Comparison of ENCODE assay signal across 8 cellular contexts in the genomic region with DNA sequence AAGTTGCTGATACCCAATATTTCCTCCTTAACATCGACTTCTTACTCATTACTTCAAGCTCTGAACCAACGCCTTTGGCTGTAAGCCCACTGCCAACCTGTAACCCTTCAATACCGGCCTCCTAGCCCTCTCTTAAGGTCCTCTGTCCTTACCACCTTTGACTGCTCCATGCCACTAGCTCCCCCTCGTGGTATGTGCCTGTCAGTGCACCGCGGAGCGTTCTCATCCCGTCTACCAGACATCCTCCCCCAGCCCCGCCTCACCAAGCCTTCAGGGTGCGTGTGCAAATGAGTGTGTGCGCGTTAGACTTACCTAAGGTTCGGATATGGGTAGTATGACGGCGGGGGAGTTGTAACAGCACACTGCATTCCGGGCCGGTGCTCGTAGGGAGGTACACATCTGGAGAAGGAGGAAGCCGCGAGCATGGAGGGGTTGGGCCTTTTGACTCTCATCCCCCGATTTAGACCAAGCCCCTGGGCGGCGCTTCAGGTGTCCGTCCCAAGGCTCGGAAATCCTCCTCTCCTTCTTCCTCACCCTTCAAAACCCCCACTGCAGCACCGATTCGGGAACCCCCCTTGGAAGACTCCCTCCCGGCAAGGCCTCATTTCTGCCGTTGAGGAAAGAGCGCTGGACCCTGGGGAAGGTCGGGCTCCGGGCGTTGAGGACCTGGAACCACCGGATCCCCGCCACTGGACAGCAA. TPM values are rescaled to one million over a fixed set of nuclear protein-coding genes. Genes with fewer than 3 reads are reported as not detected.
A peak's percentile ranks its signal among the peaks of the same experiment; 100 is the strongest.
DNase-seq lines count a peak whose midpoint lies in the region; ATAC-seq and TF ChIP-seq lines count a peak whose summit lies in the region.

No MANE protein-coding gene starts in this region.

- ATAC-seq in mucosa of descending colon, result peak; percentile 59
- no peak for ATAC-seq in GM18519 (IDR thresholded peaks at IDR 0.05; ENCODE audit: low FRiP score, unreplicated experiment)

- DNase-seq in GM06990 (ENCODE audit: extremely low read depth, insufficient read length) (peak; percentile 76), HT1080 (ENCODE audit: low read depth) (peak; percentile 82), NT2/D1 (ENCODE audit: low read depth, low spot score) (peak; percentile 81), epithelial cell of proximal tubule (ENCODE audit: low read depth) (peak; percentile 33), mucosa of descending colon (peak; percentile 93 to 96 (median 94))
- peak; percentile 94 for DNase-seq in activated CD8-positive, alpha-beta memory T cell treated with anti-CD3 and anti-CD28 coated beads, Interleukin-2, amount 50 U/mL, for 48 hours
- DNase-seq in stimulated activated CD8-positive, alpha-beta memory T cell treated with anti-CD3 and anti-CD28 coated beads, Interleukin-2, amount 100 ng/mL, for 1 hour (ENCODE audit: low read depth in 2 of 2), result peak; percentile 67 to 74

- H3K4me1 ChIP-seq in NT2/D1 (ENCODE audit: insufficient read depth, insufficient read length) (peaks cover 6% of the 10 kb centered on the region), mucosa of descending colon (ENCODE audit: low read depth) (peaks cover 27% of the 10 kb centered on the region)

- H3K9ac ChIP-seq in NT2/D1 (ENCODE audit: insufficient read length, low read depth), result peak overlapping the region; percentile 69

- H3K27me3 ChIP-seq in GM06990 (replicated peaks; ENCODE audit: control insufficient read depth, insufficient read depth, low read length) (no peaks in the 10 kb centered on the region; the same call in 1 of the 2 replicates), NT2/D1 (ENCODE audit: insufficient read depth, insufficient read length) (peaks cover 60% of the 10 kb centered on the region)

- intact Hi-C loops in mucosa of descending colon (cut with DNase I, micrococcal nuclease), result loop anchor here (2.0 kb wide), 1 partner anchor 47 kb away; no protein-coding TSS in a partner anchor

- no peaks in the 10 kb centered on the region for H3K36me3 ChIP-seq in GM06990 (ENCODE audit: control insufficient read depth, insufficient read depth, low read length)
- no peaks in the 10 kb centered on the region for H3K36me3 ChIP-seq in NT2/D1 (ENCODE audit: insufficient read depth, insufficient read length, low read length)
- no peaks in the 10 kb centered on the region for H3K36me3 ChIP-seq in mucosa of descending colon (ENCODE audit: low read depth)

- TF ChIP-seq CTCF in GM06990 (IDR thresholded peaks at IDR 0.05; ENCODE audit: insufficient read depth, low read length, poor library complexity, severe bottlenecking) (peak; percentile 97), epithelial cell of proximal tubule (conservative IDR thresholded peaks at IDR 0.05; ENCODE audit: low read depth, low read length) (peak; percentile 98), mucosa of descending colon (IDR thresholded peaks at IDR 0.05) (peak; percentile 99)

- H3K9me3 ChIP-seq in NT2/D1 (ENCODE audit: insufficient read depth, low read length) (no peaks in the 10 kb centered on the region), mucosa of descending colon (no peaks in the 10 kb centered on the region)

- peak overlapping the region; percentile 51 for H3K4me3 ChIP-seq in GM06990 (replicated peaks; ENCODE audit: low read depth, low read length)
- peak overlapping the region; percentile 56 for H3K4me3 ChIP-seq in NT2/D1 (ENCODE audit: insufficient read length, low read depth)
- H3K4me3 ChIP-seq in epithelial cell of proximal tubule (ENCODE audit: low read depth, low read length), result peak overlapping the region; percentile 59
- H3K4me3 ChIP-seq in mucosa of descending colon, result no peak overlapping the region

RNA-seq across cellular contexts. Expression of a gene that starts 2.8 kb away (rescaled TPM):
- total RNA-seq in HT1080 (2014; rRNA removed; shearing (Covaris generic)), result 3.1 and 3.5 TPM in 2 replicates
- polyA plus RNA-seq in HT1080 (2015; cell fraction: cytosol; rRNA removed), result 2.8 and 3.3 TPM in 2 replicates
- 4.3 and 4.4 TPM in 2 replicates for polyA plus RNA-seq in HT1080 (2015; cell fraction: nucleus; rRNA removed)
- 2.9 and 6.6 TPM in 2 replicates for total RNA-seq in epithelial cell of proximal tubule
- total RNA-seq in mucosa of descending colon, result 10 to 100 TPM; 48.8 to 88.2 (median 63.4) TPM

RNA-seq across cellular contexts. Expression of a gene that starts 50.1 kb away (rescaled TPM):
- total RNA-seq in HT1080 (2014; rRNA removed; shearing (Covaris generic)), result 14.1 and 23.5 TPM in 2 replicates
- 27.3 and 27.6 TPM in 2 replicates for polyA plus RNA-seq in HT1080 (2015; cell fraction: cytosol; rRNA removed)
- polyA plus RNA-seq in HT1080 (2015; cell fraction: nucleus; rRNA removed), result 17.3 and 18.5 TPM in 2 replicates
- total RNA-seq in epithelial cell of proximal tubule (16.3 and 31.1 TPM in 2 replicates), mucosa of descending colon (10 to 100 TPM; 14.9 to 19.9 (median 17.2) TPM)

RNA-seq across cellular contexts. Expression of a gene that starts 50.4 kb away (rescaled TPM):
- 5.8 and 8.3 TPM in 2 replicates for total RNA-seq in HT1080 (2014; rRNA removed; shearing (Covaris generic))
- 1.8 and 2.0 TPM in 2 replicates for polyA plus RNA-seq in HT1080 (2015; cell fraction: cytosol; rRNA removed)
- 5.4 and 5.7 TPM in 2 replicates for polyA plus RNA-seq in HT1080 (2015; cell fraction: nucleus; rRNA removed)
- 2.2 and 5.2 TPM in 2 replicates for total RNA-seq in epithelial cell of proximal tubule
- 1 to 10 TPM; 1.3 to 2.8 (median 1.8) TPM for total RNA-seq in mucosa of descending colon

Comparison
In these comparisons a context has a peak if more than half of its experiments do, and no peak if none do; other contexts are left out.
1. DNase-seq: peak in every context shown above with its lines; median percentile 94 in activated CD8-positive, alpha-beta memory T cell treated with anti-CD3 and anti-CD28 coated beads, Interleukin-2, amount 50 U/mL, for 48 hours; 94 in mucosa of descending colon; 82 in HT1080; 81 in NT2/D1; 76 in GM06990; 70 in stimulated activated CD8-positive, alpha-beta memory T cell treated with anti-CD3 and anti-CD28 coated beads, Interleukin-2, amount 100 ng/mL, for 1 hour; 33 in epithelial cell of proximal tubule.